ENCODE assay signal across 19 cellular contexts in genomic region chr1:179632868-179633267, GRCh38.
DNase-seq lines count a peak whose midpoint lies in the region; ATAC-seq lines count a peak whose summit lies in the region.
"Had no signal": no experiment of that assay in that cellular context is flagged by ENCODE, and none has a peak within 500 bp of the region (broad histone marks: within the 10 kb centered on the region; RNA-seq: fewer than 3 reads in every experiment).

No MANE protein-coding gene starts in this region.

- no peak for DNase-seq in stimulated activated CD4-positive, alpha-beta T cell treated with anti-CD3 and anti-CD28 coated beads, Interleukin-15, amount 100 ng/mL, for 24 hours
- no peak for DNase-seq in activated CD4-positive, alpha-beta T cell treated with anti-CD3 and anti-CD28 coated beads for 48 hours
- DNase-seq in NCI-H187 (lab: John Stamatoyannopoulos, UW): no peak
- no peak for DNase-seq in HCEC 1CT
- DNase-seq: activated CD8-positive, alpha-beta T cell treated with anti-CD3 and anti-CD28 coated beads, Interleukin-2, amount 10 ng/mL, durations not matched to agents 7 days and 5 days; activated T-cell treated with anti-CD3 and anti-CD28 coated beads, Interleukin-2, amount 50 U/mL, for 4 hours; GOT3; heart right ventricle; KG1; lower lobe of right lung; NCI-H2081; nucleus accumbens; sigmoid colon; stomach; SW 1271 had no signal

- ATAC-seq in GM18517 (IDR thresholded peaks at IDR 0.05; ENCODE audit: unreplicated experiment): peak; percentile 84
- peak; percentile 94 for ATAC-seq in GM21381 (IDR thresholded peaks at IDR 0.05; ENCODE audit: unreplicated experiment)
- peak; percentile 53 for ATAC-seq in HG02763 (IDR thresholded peaks at IDR 0.05; ENCODE audit: unreplicated experiment)
- peak; percentile 97 for ATAC-seq in HG03354 (IDR thresholded peaks at IDR 0.05; ENCODE audit: poor library complexity, severe bottlenecking, unreplicated experiment)
- ATAC-seq: activated CD8-positive, alpha-beta T cell treated with anti-CD3 and anti-CD28 coated beads, Interleukin-2, amount 10 ng/mL, durations not matched to agents 7 days and 5 days; activated T-cell treated with anti-CD3 and anti-CD28 coated beads, Interleukin-2, amount 50 U/mL, for 4 hours; heart right ventricle; lower lobe of right lung had no signal
